ENCODE assay signal across 1 cellular context in the genomic region with DNA sequence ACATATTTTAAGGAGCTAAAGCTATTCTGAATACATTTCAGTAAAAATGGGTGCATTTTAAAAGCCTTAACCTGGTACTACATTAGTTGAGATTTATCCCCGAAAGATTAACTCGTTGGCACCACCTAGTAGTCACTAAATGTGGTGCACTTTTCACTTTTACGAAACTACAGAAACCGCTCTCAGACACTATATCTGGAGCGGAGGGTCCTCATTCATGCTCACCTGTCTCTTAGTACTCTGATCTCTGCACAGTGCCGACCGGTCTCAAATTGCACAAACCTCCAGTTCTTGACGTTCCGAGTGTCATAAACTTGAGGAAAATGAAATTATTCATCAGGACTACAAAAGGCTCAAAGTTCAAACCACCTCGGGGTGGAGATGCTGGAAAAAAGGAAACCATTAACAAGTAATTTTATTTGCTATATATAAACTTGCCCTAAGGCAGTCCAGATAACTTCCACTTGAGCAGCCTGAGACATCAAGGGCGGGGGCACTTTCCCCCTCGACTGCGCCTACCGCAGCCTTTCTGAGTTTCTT.
TF ChIP-seq lines count a peak whose summit lies in the region.

No MANE protein-coding gene starts in this region.

TF ChIP-seq in endothelial cell of umbilical vein, 7 proteins besides CTCF, POLR2A, EP300 and RAD21:
- TF ChIP-seq, protein P1, sequence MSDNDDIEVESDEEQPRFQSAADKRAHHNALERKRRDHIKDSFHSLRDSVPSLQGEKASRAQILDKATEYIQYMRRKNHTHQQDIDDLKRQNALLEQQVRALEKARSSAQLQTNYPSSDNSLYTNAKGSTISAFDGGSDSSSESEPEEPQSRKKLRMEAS (IDR thresholded peaks at IDR 0.05; ENCODE audit: insufficient read depth, insufficient read length): no peak
- TF ChIP-seq GATA2 (IDR thresholded peaks at IDR 0.05; ENCODE audit: insufficient read depth, insufficient read length, low read depth, low read length) (no peak), MYC (IDR thresholded peaks at IDR 0.05; ENCODE audit: low read depth, low read length) (no peak), POLR2AphosphoS5 (IDR thresholded peaks at IDR 0.05; ENCODE audit: insufficient read depth, low read depth, low read length) (no peak), EZH2 (IDR thresholded peaks at IDR 0.05; ENCODE audit: borderline replicate concordance, low read depth, low read length, severe bottlenecking) (no peak), JUN (IDR thresholded peaks at IDR 0.05; ENCODE audit: borderline replicate concordance, insufficient read depth, insufficient read length, low read depth) (no peak), FOS (IDR thresholded peaks at IDR 0.05; ENCODE audit: borderline replicate concordance, insufficient read depth, low read length) (no peak)
